In the genomic region with DNA sequence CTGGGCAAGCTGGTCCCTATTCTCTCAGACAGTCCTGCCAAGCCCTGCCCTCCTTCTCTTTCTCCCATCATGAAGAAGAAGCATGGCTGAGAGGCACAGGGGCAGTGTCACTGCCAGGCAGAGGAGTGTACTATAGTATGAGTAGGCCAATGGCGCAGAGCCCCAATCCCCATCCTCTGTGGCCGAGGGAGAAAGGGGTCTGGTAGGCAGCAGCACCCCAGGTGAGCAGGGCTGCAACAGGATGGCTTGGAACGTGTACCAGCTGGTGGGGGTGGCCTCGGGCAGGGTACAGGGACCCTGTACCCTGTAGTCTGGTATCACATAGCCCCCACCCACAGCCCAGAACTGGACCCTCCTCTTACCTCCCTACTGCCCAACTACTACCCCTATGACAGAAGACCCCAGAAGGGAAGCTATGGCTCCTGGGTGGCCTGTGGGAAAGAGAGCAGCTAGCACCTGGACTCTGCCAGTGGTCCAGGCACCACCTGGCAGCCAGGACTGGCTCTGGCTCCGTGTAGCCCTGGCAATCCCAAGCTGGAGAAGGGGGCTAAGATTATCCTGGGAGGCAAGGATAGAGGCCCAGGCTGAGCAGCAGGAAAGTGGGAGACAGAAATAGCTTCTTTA, we compare ENCODE assay signal across 11 cellular contexts. TPM values are rescaled to one million over a fixed set of nuclear protein-coding genes. Genes with fewer than 3 reads are reported as not detected.
DNase-seq lines count a peak whose midpoint lies in the region; ATAC-seq and TF ChIP-seq lines count a peak whose summit lies in the region.
"Had no signal": no experiment of that assay in that cellular context is flagged by ENCODE, and none has a peak within 500 bp of the region (broad histone marks: within the 10 kb centered on the region; RNA-seq: fewer than 3 reads in every experiment).

No MANE protein-coding gene starts in this region.

- no peak for ATAC-seq in GM23338
- ATAC-seq in right cardiac atrium = no peak
- ATAC-seq in HG02840 (IDR thresholded peaks at IDR 0.05; ENCODE audit: low FRiP score, unreplicated experiment) = no peak

- 0 out of 2 replicates have a peak, but pooled peaks cover 5% of the 10 kb centered on the region for H3F3A ChIP-seq in GM23338 (replicated peaks; ENCODE audit: low read depth)

- H3K27me3 ChIP-seq in GM23338 (ENCODE audit: insufficient read depth) (no peaks in the 10 kb centered on the region), right cardiac atrium (ENCODE audit: control insufficient read depth, insufficient read depth) (no peaks in the 10 kb centered on the region), MG63 (no peaks in the 10 kb centered on the region)

- H3K9me3 ChIP-seq in right cardiac atrium (ENCODE audit: control insufficient read depth, low read length) = no peaks in the 10 kb centered on the region
- no peaks in the 10 kb centered on the region for H3K9me3 ChIP-seq in MG63

- H4K20me1 ChIP-seq in GM23338 (replicated peaks; ENCODE audit: insufficient read depth) = peaks cover 7% of the 10 kb centered on the region; the same call in 1 of the 2 replicates

- no peak overlapping the region for H2AFZ ChIP-seq in GM23338

- peaks cover 5% of the 10 kb centered on the region; the same call in 1 of the 2 replicates for H3K36me3 ChIP-seq in GM23338 (ENCODE audit: insufficient read depth)
- H3K36me3 ChIP-seq in MG63 = peaks cover 53% of the 10 kb centered on the region

- H3K4me1 ChIP-seq in GM23338 (ENCODE audit: insufficient read depth) (peaks cover 28% of the 10 kb centered on the region), right cardiac atrium (ENCODE audit: control insufficient read depth, insufficient read depth, low read length) (peaks cover 20% of the 10 kb centered on the region)

- no peaks in the 10 kb centered on the region for H3K9me2 ChIP-seq in GM23338 (ENCODE audit: insufficient read depth)

- no peak for TF ChIP-seq CTCF in GM23338 (conservative IDR thresholded peaks at IDR 0.05; ENCODE audit: low read depth in 2 of 2)

- H3K27ac Mint-ChIP-seq in GM23338 = no peak overlapping the region
- peak overlapping the region; percentile 40 for H3K27ac Mint-ChIP-seq in activated T-helper 1 cell treated with anti-CD3 and anti-CD28 coated beads, Interleukin-12 subunit alpha, Interleukin-12 subunit beta, Interleukin-2, Interleukin-4 antibody, amounts not matched to agents 30 ng/mL and 10 ng/mL and 1 ng/mL, durations not matched to agents 14 hours and 24 hours and 36 hours

- no peak overlapping the region for H3K4me3 Mint-ChIP-seq in GM23338
- H3K4me3 Mint-ChIP-seq in activated T-helper 1 cell treated with anti-CD3 and anti-CD28 coated beads, Interleukin-12 subunit alpha, Interleukin-12 subunit beta, Interleukin-2, Interleukin-4 antibody, amounts not matched to agents 30 ng/mL and 10 ng/mL and 1 ng/mL, durations not matched to agents 14 hours and 24 hours and 36 hours = no peak overlapping the region

- peaks cover 28% of the 10 kb centered on the region for H3K27me3 Mint-ChIP-seq in GM23338 (ENCODE audit: insufficient read depth, low read depth, poor library complexity)
- no peaks in the 10 kb centered on the region for H3K27me3 Mint-ChIP-seq in activated T-helper 1 cell treated with anti-CD3 and anti-CD28 coated beads, Interleukin-12 subunit alpha, Interleukin-12 subunit beta, Interleukin-2, Interleukin-4 antibody, amounts not matched to agents 30 ng/mL and 10 ng/mL and 1 ng/mL, durations not matched to agents 14 hours and 24 hours and 36 hours (ENCODE audit: insufficient read depth)

- no peak overlapping the region for H3K4me3 ChIP-seq in GM23338
- no peak overlapping the region for H3K4me3 ChIP-seq in right cardiac atrium (ENCODE audit: low read length)
- no peak overlapping the region for H3K4me3 ChIP-seq in skin epidermis
- no peak overlapping the region for H3K4me3 ChIP-seq in MG63

- no peak for DNase-seq in GM23338 (ENCODE audit: low spot score)
- no peak for DNase-seq in activated T-helper 1 cell treated with anti-CD3 and anti-CD28 coated beads, Interleukin-12 subunit alpha, Interleukin-12 subunit beta, Interleukin-2, Interleukin-4 antibody, amounts not matched to agents 30 ng/mL and 10 ng/mL and 1 ng/mL, durations not matched to agents 14 hours and 24 hours and 36 hours (ENCODE audit: low spot score)
- peak in 1 of 3 donors; percentile 65 for DNase-seq in right cardiac atrium
- DNase-seq in NCI-H128 (lab: John Stamatoyannopoulos, UW; ENCODE audit: unreplicated experiment) = no peak
- no peak for DNase-seq in ecto neural progenitor cell (ENCODE audit: low spot score)
- no peak for DNase-seq in MG63
- DNase-seq: NCI-H774, retina had no signal

- no peaks in the 10 kb centered on the region for H3K9me3 Mint-ChIP-seq in GM23338
- H3K9me3 Mint-ChIP-seq in activated T-helper 1 cell treated with anti-CD3 and anti-CD28 coated beads, Interleukin-12 subunit alpha, Interleukin-12 subunit beta, Interleukin-2, Interleukin-4 antibody, amounts not matched to agents 30 ng/mL and 10 ng/mL and 1 ng/mL, durations not matched to agents 14 hours and 24 hours and 36 hours = no peaks in the 10 kb centered on the region

- H3K36me3 Mint-ChIP-seq in GM23338 (ENCODE audit: low read depth) = peaks cover 39% of the 10 kb centered on the region
- H3K36me3 Mint-ChIP-seq in activated T-helper 1 cell treated with anti-CD3 and anti-CD28 coated beads, Interleukin-12 subunit alpha, Interleukin-12 subunit beta, Interleukin-2, Interleukin-4 antibody, amounts not matched to agents 30 ng/mL and 10 ng/mL and 1 ng/mL, durations not matched to agents 14 hours and 24 hours and 36 hours (ENCODE audit: low read depth) = peaks cover 41% of the 10 kb centered on the region

- peaks cover 34% of the 10 kb centered on the region for H3K4me1 Mint-ChIP-seq in GM23338
- peaks cover 39% of the 10 kb centered on the region for H3K4me1 Mint-ChIP-seq in activated T-helper 1 cell treated with anti-CD3 and anti-CD28 coated beads, Interleukin-12 subunit alpha, Interleukin-12 subunit beta, Interleukin-2, Interleukin-4 antibody, amounts not matched to agents 30 ng/mL and 10 ng/mL and 1 ng/mL, durations not matched to agents 14 hours and 24 hours and 36 hours (ENCODE audit: low read depth)

- intact Hi-C loops in activated T-helper 1 cell treated with anti-CD3 and anti-CD28 coated beads, Interleukin-12 subunit alpha, Interleukin-12 subunit beta, Interleukin-2, Interleukin-4 antibody, amounts not matched to agents 30 ng/mL and 10 ng/mL and 1 ng/mL, durations not matched to agents 14 hours and 24 hours and 36 hours (cut with micrococcal nuclease) = no loop called here
- intact Hi-C loops in right cardiac atrium (cut with DNase I) = no loop called here

- peak overlapping the region; percentile 75; the same call in 1 of the 2 replicates for H3K4me2 ChIP-seq in GM23338

- 76% methylated on average over 5 of the region's 5 CpGs for WGBS in right cardiac atrium

- peaks cover 44% of the 10 kb centered on the region for H3K79me2 ChIP-seq in GM23338 (replicated peaks; ENCODE audit: insufficient read depth)

- H3K27ac ChIP-seq in GM23338 (ENCODE audit: low read depth) (no peak overlapping the region), right cardiac atrium (ENCODE audit: low read length) (peak overlapping the region; percentile 85), skin epidermis (peak overlapping the region in 18 of 21 experiments; percentile 34 to 98 (median 75))

RNA-seq across cellular contexts. Expression of gene SMARCD2, which starts 4.4 kb away (rescaled TPM):
- total RNA-seq in GM23338 (2014; rRNA removed; shearing (Covaris generic)) = 121 and 133 TPM in 2 replicates
- polyA plus RNA-seq in GM23338 (2016; fragmentation: Nextera tagmentation; extraction: Ambion mirVana) = 34.9 and 36.4 TPM in 2 replicates
- total RNA-seq in activated T-helper 1 cell treated with anti-CD3 and anti-CD28 coated beads, Interleukin-12 subunit alpha, Interleukin-12 subunit beta, Interleukin-2, Interleukin-4 antibody, amounts not matched to agents 30 ng/mL and 10 ng/mL and 1 ng/mL, durations not matched to agents 14 hours and 24 hours and 36 hours = 116 TPM in 2 replicates
- total RNA-seq in right cardiac atrium = 10 to 100 TPM; 35.7 to 46.4 (median 37.4) TPM
- polyA plus RNA-seq in right cardiac atrium = 27.9 TPM
- 156 and 163 TPM in 2 replicates for total RNA-seq in MG63 (2014; rRNA removed; shearing (Covaris generic); ENCODE audit: low replicate concordance)

RNA-seq across cellular contexts. Expression of gene FTSJ3, which starts 10.6 kb away (rescaled TPM):
- 48.4 and 61.5 TPM in 2 replicates for total RNA-seq in GM23338 (2014; rRNA removed; shearing (Covaris generic))
- 28.1 and 29.2 TPM in 2 replicates for polyA plus RNA-seq in GM23338 (2016; fragmentation: Nextera tagmentation; extraction: Ambion mirVana)
- total RNA-seq in activated T-helper 1 cell treated with anti-CD3 and anti-CD28 coated beads, Interleukin-12 subunit alpha, Interleukin-12 subunit beta, Interleukin-2, Interleukin-4 antibody, amounts not matched to agents 30 ng/mL and 10 ng/mL and 1 ng/mL, durations not matched to agents 14 hours and 24 hours and 36 hours = 95.6 and 100 TPM in 2 replicates
- total RNA-seq in right cardiac atrium = 10 to 100 TPM; 34.2 to 52.3 (median 38.2) TPM
- 17.2 TPM for polyA plus RNA-seq in right cardiac atrium
- total RNA-seq in MG63 (2014; rRNA removed; shearing (Covaris generic); ENCODE audit: low replicate concordance) = 33.3 and 58.6 TPM in 2 replicates

RNA-seq across cellular contexts. Expression of gene PSMC5, which starts 10.8 kb away (rescaled TPM):
- 93.1 and 105 TPM in 2 replicates for total RNA-seq in GM23338 (2014; rRNA removed; shearing (Covaris generic))
- polyA plus RNA-seq in GM23338 (2016; fragmentation: Nextera tagmentation; extraction: Ambion mirVana) = 186 and 199 TPM in 2 replicates
- 185 and 195 TPM in 2 replicates for total RNA-seq in activated T-helper 1 cell treated with anti-CD3 and anti-CD28 coated beads, Interleukin-12 subunit alpha, Interleukin-12 subunit beta, Interleukin-2, Interleukin-4 antibody, amounts not matched to agents 30 ng/mL and 10 ng/mL and 1 ng/mL, durations not matched to agents 14 hours and 24 hours and 36 hours
- 100 to 1,000 TPM; 141 to 159 (median 147) TPM for total RNA-seq in right cardiac atrium
- 175 TPM for polyA plus RNA-seq in right cardiac atrium
- 116 and 133 TPM in 2 replicates for total RNA-seq in MG63 (2014; rRNA removed; shearing (Covaris generic); ENCODE audit: low replicate concordance)

RNA-seq across cellular contexts. Expression of gene CSH2, which starts 35.4 kb away (rescaled TPM):
- total RNA-seq in GM23338 (2014; rRNA removed; shearing (Covaris generic)) = not detected in 2 replicates
- 0.37 and 0.43 TPM in 2 replicates for polyA plus RNA-seq in GM23338 (2016; fragmentation: Nextera tagmentation; extraction: Ambion mirVana)
- total RNA-seq in activated T-helper 1 cell treated with anti-CD3 and anti-CD28 coated beads, Interleukin-12 subunit alpha, Interleukin-12 subunit beta, Interleukin-2, Interleukin-4 antibody, amounts not matched to agents 30 ng/mL and 10 ng/mL and 1 ng/mL, durations not matched to agents 14 hours and 24 hours and 36 hours = not detected in 2 replicates
- not detected for total RNA-seq in right cardiac atrium
- not detected for polyA plus RNA-seq in right cardiac atrium
- total RNA-seq in MG63 (2014; rRNA removed; shearing (Covaris generic); ENCODE audit: low replicate concordance) = not detected in 2 replicates

RNA-seq across cellular contexts. Expression of gene GH2, which starts 43.7 kb away (rescaled TPM):
- 0.27 and 0.59 TPM in 2 replicates for total RNA-seq in GM23338 (2014; rRNA removed; shearing (Covaris generic))
- 2.3 TPM in 2 replicates for polyA plus RNA-seq in GM23338 (2016; fragmentation: Nextera tagmentation; extraction: Ambion mirVana)
- total RNA-seq in activated T-helper 1 cell treated with anti-CD3 and anti-CD28 coated beads, Interleukin-12 subunit alpha, Interleukin-12 subunit beta, Interleukin-2, Interleukin-4 antibody, amounts not matched to agents 30 ng/mL and 10 ng/mL and 1 ng/mL, durations not matched to agents 14 hours and 24 hours and 36 hours = not detected in 2 replicates
- total RNA-seq in right cardiac atrium = not detected
- not detected for polyA plus RNA-seq in right cardiac atrium
- total RNA-seq in MG63 (2014; rRNA removed; shearing (Covaris generic); ENCODE audit: low replicate concordance) = not detected in 2 replicates
- total RNA-seq: astrocyte had no signal
